ENCODE assay signal across 8 cellular contexts in genomic region chr16:2429037-2429770, GRCh38. TPM values are rescaled to one million over a fixed set of nuclear protein-coding genes. Genes with fewer than 3 reads are reported as not detected.
DNase-seq lines count a peak whose midpoint lies in the region; ATAC-seq and TF ChIP-seq lines count a peak whose summit lies in the region.

TSS of gene CCNF (plus strand) at chr16:2429447. CDS start at chr16:2429482, 35 bp downstream.

- peak; percentile 92 to 97 (median 97) for DNase-seq in CD4-positive, CD25-positive, alpha-beta regulatory T cell
- peak; percentile 87 for DNase-seq in NCI-H774 (lab: John Stamatoyannopoulos, UW)
- peak; percentile 98 for DNase-seq in activated CD4-positive, alpha-beta memory T cell treated with anti-CD3 and anti-CD28 coated beads, Interleukin-2, amount 10 ng/mL, durations not matched to agents 7 days and 5 days
- peak; percentile 96 to 99 for DNase-seq in lower leg skin (ENCODE audit: low spot score in 2 of 2)
- peak; percentile 97 to 98 for DNase-seq in stimulated activated CD4-positive, alpha-beta T cell treated with anti-CD3 and anti-CD28 coated beads, Interleukin-4, amount 100 ng/mL, for 4 hours

- POLR2A ChIA-PET in activated CD4-positive, alpha-beta memory T cell treated with anti-CD3 and anti-CD28 coated beads, Interleukin-2, amount 10 ng/mL, durations not matched to agents 7 days and 5 days (lab: Charles Lee), result interaction anchor here (0.7 to 2.1 kb wide), 19 partner anchors 10 to 324 kb away, joined by 3 to 11 read pairs (median 4); partner anchors contain the start of genes AMDHD2, ATP6V0C, ECI1 and PDPK1

- H3K36me3 ChIP-seq in CD4-positive, CD25-positive, alpha-beta regulatory T cell (ENCODE audit: control insufficient read depth, insufficient read depth, low read length), result peaks cover 6% of the 10 kb centered on the region
- H3K36me3 ChIP-seq in duodenal mucosa (ENCODE audit: control insufficient read depth in 1 of 2, insufficient read depth in 2 of 2, low read length in 2 of 2), result peaks cover 0 to 13% of the 10 kb centered on the region in 2 donors

- peak within 1 kb of the TSS; percentile 71 to 77 for H3K9ac ChIP-seq in duodenal mucosa (ENCODE audit: low read depth in 1 of 2, low read length in 2 of 2)

- H3K4me3 Mint-ChIP-seq in CD4-positive, CD25-positive, alpha-beta regulatory T cell, result peak within 1 kb of the TSS; percentile 91 to 96 (median 94)
- peak within 1 kb of the TSS; percentile 90 for H3K4me3 Mint-ChIP-seq in activated CD4-positive, alpha-beta memory T cell treated with anti-CD3 and anti-CD28 coated beads, Interleukin-2, amount 10 ng/mL, durations not matched to agents 7 days and 5 days

- H3K9me3 ChIP-seq in CD4-positive, CD25-positive, alpha-beta regulatory T cell (ENCODE audit: control insufficient read depth in 2 of 2, low read length in 2 of 2), result no peaks in the 10 kb centered on the region
- no peaks in the 10 kb centered on the region for H3K9me3 ChIP-seq in duodenal mucosa (ENCODE audit: control insufficient read depth in 1 of 2, low read length in 2 of 2)

- H3K4me1 ChIP-seq in CD4-positive, CD25-positive, alpha-beta regulatory T cell (ENCODE audit: control insufficient read depth, insufficient read depth, low read length, poor library complexity, severe bottlenecking), result peaks cover 20% of the 10 kb centered on the region
- H3K4me1 ChIP-seq in duodenal mucosa (ENCODE audit: control insufficient read depth in 1 of 2, insufficient read depth in 2 of 2, low read length in 2 of 2), result peaks cover 9 to 22% of the 10 kb centered on the region in 2 donors

- intact Hi-C loops in lower leg skin (cut with DNase I; ENCODE audit: low total_unique reads), result no loop called here

- 1% methylated on average over 29 to 75 of the region's 102 CpGs for WGBS in lower leg skin, 2 donors

- peaks cover 6% of the 10 kb centered on the region for H3K27me3 Mint-ChIP-seq in CD4-positive, CD25-positive, alpha-beta regulatory T cell
- no peaks in the 10 kb centered on the region for H3K27me3 Mint-ChIP-seq in activated CD4-positive, alpha-beta memory T cell treated with anti-CD3 and anti-CD28 coated beads, Interleukin-2, amount 10 ng/mL, durations not matched to agents 7 days and 5 days

- peak within 1 kb of the TSS; percentile 65 for H3K4me3 ChIP-seq in CD4-positive, CD25-positive, alpha-beta regulatory T cell (ENCODE audit: low read depth, low read length)
- H3K4me3 ChIP-seq in duodenal mucosa (ENCODE audit: low read depth in 1 of 2, low read length in 2 of 2) (peak within 1 kb of the TSS; percentile 77 to 84), lower leg skin (ENCODE audit: low read depth, poor library complexity, severe bottlenecking) (peak within 1 kb of the TSS; percentile 57)

- TF ChIP-seq POLR2A in lower leg skin (IDR thresholded peaks at IDR 0.05), result no peak

- CTCF ChIA-PET in activated CD4-positive, alpha-beta memory T cell treated with anti-CD3 and anti-CD28 coated beads, Interleukin-2, amount 10 ng/mL, durations not matched to agents 7 days and 5 days (lab: Charles Lee), result interaction anchor here (1.0 to 2.7 kb wide), 6 partner anchors 8 to 72 kb away, joined by 3 to 13 read pairs (median 3); partner anchors contain the start of gene TBC1D24

- TF ChIP-seq CTCF in lower leg skin (IDR thresholded peaks at IDR 0.05), result no peak

- H3K27me3 ChIP-seq in CD4-positive, CD25-positive, alpha-beta regulatory T cell (ENCODE audit: control insufficient read depth, insufficient read depth, low read length), result no peaks in the 10 kb centered on the region
- no peaks in the 10 kb centered on the region for H3K27me3 ChIP-seq in duodenal mucosa (ENCODE audit: control insufficient read depth in 1 of 2, insufficient read depth in 2 of 2, low read length in 2 of 2)

- peaks cover 4 to 23% (median 13%) of the 10 kb centered on the region in 4 donors for H3K4me1 Mint-ChIP-seq in CD4-positive, CD25-positive, alpha-beta regulatory T cell
- peaks cover 36% of the 10 kb centered on the region for H3K4me1 Mint-ChIP-seq in activated CD4-positive, alpha-beta memory T cell treated with anti-CD3 and anti-CD28 coated beads, Interleukin-2, amount 10 ng/mL, durations not matched to agents 7 days and 5 days

- ATAC-seq in CD4-positive, CD25-positive, alpha-beta regulatory T cell (ENCODE audit: low read depth in 2 of 2), result peak; percentile 96
- ATAC-seq in GM19397 (IDR thresholded peaks at IDR 0.05; ENCODE audit: unreplicated experiment) (peak; percentile 83), HG03565 (IDR thresholded peaks at IDR 0.05; ENCODE audit: unreplicated experiment) (peak; percentile 82)

- H3K27ac ChIP-seq in CD4-positive, CD25-positive, alpha-beta regulatory T cell (ENCODE audit: insufficient read depth, low read length, poor library complexity, severe bottlenecking), result peak within 1 kb of the TSS; percentile 55
- H3K27ac ChIP-seq in duodenal mucosa (ENCODE audit: low read depth, low read length), result no peak within 1 kb of the TSS

- peaks cover 0 to 1% (median 0%) of the 10 kb centered on the region in 7 donors for H3K9me3 Mint-ChIP-seq in CD4-positive, CD25-positive, alpha-beta regulatory T cell
- no peaks in the 10 kb centered on the region for H3K9me3 Mint-ChIP-seq in activated CD4-positive, alpha-beta memory T cell treated with anti-CD3 and anti-CD28 coated beads, Interleukin-2, amount 10 ng/mL, durations not matched to agents 7 days and 5 days

- H3K36me3 Mint-ChIP-seq in CD4-positive, CD25-positive, alpha-beta regulatory T cell, result peaks cover 3% of the 10 kb centered on the region
- peaks cover 35% of the 10 kb centered on the region for H3K36me3 Mint-ChIP-seq in activated CD4-positive, alpha-beta memory T cell treated with anti-CD3 and anti-CD28 coated beads, Interleukin-2, amount 10 ng/mL, durations not matched to agents 7 days and 5 days (ENCODE audit: low read depth)

- H3K27ac Mint-ChIP-seq in CD4-positive, CD25-positive, alpha-beta regulatory T cell, result peak within 1 kb of the TSS; percentile 66 to 92 (median 87)
- H3K27ac Mint-ChIP-seq in activated CD4-positive, alpha-beta memory T cell treated with anti-CD3 and anti-CD28 coated beads, Interleukin-2, amount 10 ng/mL, durations not matched to agents 7 days and 5 days, result peak within 1 kb of the TSS; percentile 73

RNA-seq across cellular contexts. Expression of gene CCNF, which starts in this region (rescaled TPM):
- total RNA-seq in CD4-positive, CD25-positive, alpha-beta regulatory T cell, result 6.8 TPM
- polyA plus RNA-seq in CD4-positive, CD25-positive, alpha-beta regulatory T cell, result 1 to 10 TPM; 3.3 to 6.9 (median 5.8) TPM
- 10 to 100 TPM; 74.5 to 75.8 TPM for total RNA-seq in activated CD4-positive, alpha-beta memory T cell treated with anti-CD3 and anti-CD28 coated beads, Interleukin-2, amount 10 ng/mL, durations not matched to agents 7 days and 5 days
- 10 to 100 TPM in 3 of 4 donors, 1 to 10 TPM in 1; 5.6 to 17.7 (median 11.3) TPM for total RNA-seq in lower leg skin
